In genomic region chr3:49351521-49352011, GRCh38 we compare ENCODE assay signal across 8 cellular contexts. TPM values are rescaled to one million over a fixed set of nuclear protein-coding genes. Genes with fewer than 3 reads are reported as not detected.
DNase-seq lines count a peak whose midpoint lies in the region; ATAC-seq and TF ChIP-seq lines count a peak whose summit lies in the region.
"Had no signal": no experiment of that assay in that cellular context is flagged by ENCODE, and none has a peak within 500 bp of the region (broad histone marks: within the 10 kb centered on the region; RNA-seq: fewer than 3 reads in every experiment).

No MANE protein-coding gene starts in this region.

- DNase-seq in IMR-90 (peak; percentile 94), iris pigment epithelial cell (ENCODE audit: low read depth) (peak; percentile 96), suprapubic skin (ENCODE audit: low spot score in 2 of 2) (no peak), NCI-H1417 treated with DMSO at 0.1 percent for 48 hours (lab: John Stamatoyannopoulos, UW) (no peak), activated gamma-delta T cell treated with Interleukin-2 at 50 U/mL for 16 hours (no peak), SHP77 (lab: John Stamatoyannopoulos, UW) (no peak)
- DNase-seq: NCI-H2107 had no signal

- no peaks in the 10 kb centered on the region for H3K9me3 Mint-ChIP-seq in activated T-helper 17 cell treated with anti-CD3 and anti-CD28 coated beads, Interleukin-2, amount 50 U/mL, for 72 hours

- H3K4me3 ChIP-seq in IMR-90 (ENCODE audit: insufficient read depth, low read depth, low read length) (no peak overlapping the region), suprapubic skin (no peak overlapping the region)

- dilution Hi-C loops in IMR-90 (cut with HindIII; ENCODE audit: low sequenced_read_pairs, unreplicated experiment) = no loop called here

- POLR2A ChIA-PET in IMR-90 (lab: Charles Lee; ENCODE audit: unreplicated experiment) = interaction anchor here (1.1 to 2.3 kb wide), 2 partner anchors 11 to 60 kb away, joined by 3 to 9 read pairs; partner anchors contain the start of genes RHOA, TCTA and USP4

- H3K56ac ChIP-seq in IMR-90 (ENCODE audit: extremely low read depth, insufficient read depth, low read length) = peak overlapping the region; percentile 44; the same call in 1 of the 2 replicates

- TF ChIP-seq CTCF in IMR-90 (conservative IDR thresholded peaks at IDR 0.05; ENCODE audit: low read depth, low read length) = no peak
- no peak for TF ChIP-seq CTCF in suprapubic skin (IDR thresholded peaks at IDR 0.05)

- TF ChIP-seq POLR2A in IMR-90 (IDR thresholded peaks at IDR 0.05; ENCODE audit: low read depth, low read length) = no peak
- TF ChIP-seq POLR2A in suprapubic skin (IDR thresholded peaks at IDR 0.05) = no peak

- peaks cover 11% of the 10 kb centered on the region for H3K36me3 ChIP-seq in IMR-90 (ENCODE audit: control insufficient read depth, insufficient read depth, low read length)
- no peaks in the 10 kb centered on the region for H3K36me3 ChIP-seq in suprapubic skin

- WGBS in IMR-90 (ENCODE audit: extremely low coverage in 2 of 2, insufficient read length in 1 of 2), 2 experiments = no CpG with 5 or more reads among the region's 1 CpG
- 9% methylated on average over 1 of the region's 1 CpG for WGBS in suprapubic skin

- peak overlapping the region; percentile 5; the same call in 1 of the 3 replicates for H2BK15ac ChIP-seq in IMR-90 (ENCODE audit: low read depth, low read length)

- peak overlapping the region; percentile 48 for H3K4me2 ChIP-seq in IMR-90 (ENCODE audit: low read depth, low read length)

- peak overlapping the region; percentile 11; the same call in 1 of the 2 replicates for H3K23ac ChIP-seq in IMR-90 (ENCODE audit: low read depth, low read length)

- no peak overlapping the region for H2AFZ ChIP-seq in IMR-90 (replicated peaks; ENCODE audit: low read length, poor library complexity)

- H3K18ac ChIP-seq in IMR-90 (ENCODE audit: low read depth, low read length) = peak overlapping the region; percentile 21

- peaks cover 15% of the 10 kb centered on the region; the same call in 1 of the 2 replicates for H4K20me1 ChIP-seq in IMR-90 (ENCODE audit: insufficient read depth, low read length)

- no peaks in the 10 kb centered on the region for H3K27me3 Mint-ChIP-seq in activated T-helper 17 cell treated with anti-CD3 and anti-CD28 coated beads, Interleukin-2, amount 50 U/mL, for 72 hours

- H3K4me1 ChIP-seq in IMR-90 (ENCODE audit: control insufficient read depth, insufficient read depth, low read length) (peaks cover 20% of the 10 kb centered on the region), suprapubic skin (peaks cover 41% of the 10 kb centered on the region)

- no TSS peak for BruUV-seq in IMR-90 (replicated peaks; lab: Mats Ljungman, UMichigan)

- intact Hi-C loops in IMR-90 (cut with micrococcal nuclease) = loop anchor here (1.0 kb wide), 1 partner anchor 28 kb away; no protein-coding TSS in a partner anchor

- no peaks in the 10 kb centered on the region for H3K9me3 ChIP-seq in IMR-90 (ENCODE audit: control insufficient read depth, insufficient read depth, low read length)
- H3K9me3 ChIP-seq in suprapubic skin = no peaks in the 10 kb centered on the region

- H4K5ac ChIP-seq in IMR-90 (ENCODE audit: low read depth, low read length) = peak overlapping the region; percentile 43

- peak overlapping the region; percentile 68 for H3K4ac ChIP-seq in IMR-90 (ENCODE audit: low read depth, low read length)

- peak; percentile 8; the same call in 1 of the 2 replicates for TF ChIP-seq RAD21 in IMR-90 (IDR thresholded peaks at IDR 0.05; ENCODE audit: low read length)

- peaks cover 9 to 46% of the 10 kb centered on the region in 2 experiments for H3K79me1 ChIP-seq in IMR-90 (ENCODE audit: low read depth in 1 of 2, low read length in 2 of 2)

- peak overlapping the region; percentile 62 for H2BK120ac ChIP-seq in IMR-90 (ENCODE audit: low read depth, low read length)

- peaks cover 22% of the 10 kb centered on the region for H3K4me1 Mint-ChIP-seq in activated T-helper 17 cell treated with anti-CD3 and anti-CD28 coated beads, Interleukin-2, amount 50 U/mL, for 72 hours

- H4K8ac ChIP-seq in IMR-90 (ENCODE audit: low read depth in 2 of 2, low read length in 2 of 2) = peak overlapping the region in 1 of 2 experiments; percentile 50; a peak in 3 of 4 replicates

- H3K27me3 ChIP-seq in IMR-90 (ENCODE audit: control insufficient read depth, insufficient read depth, low read length) (no peaks in the 10 kb centered on the region), suprapubic skin (no peaks in the 10 kb centered on the region)

- no peak for TF ChIP-seq EP300 in suprapubic skin (IDR thresholded peaks at IDR 0.05)

- H3K27ac Mint-ChIP-seq in activated T-helper 17 cell treated with anti-CD3 and anti-CD28 coated beads, Interleukin-2, amount 50 U/mL, for 72 hours = peak overlapping the region; percentile 77

- H2AK5ac ChIP-seq in IMR-90 (ENCODE audit: low read depth, low read length) = peak overlapping the region; percentile 18; the same call in 1 of the 2 replicates

- H3K9ac ChIP-seq in IMR-90 (ENCODE audit: low read depth, low read length) = no peak overlapping the region; the same call in 1 of the 2 replicates

- H4K91ac ChIP-seq in IMR-90 (ENCODE audit: insufficient read depth, low read depth, low read length) = peak overlapping the region; percentile 62

- H2BK20ac ChIP-seq in IMR-90 (ENCODE audit: low read depth, low read length) = peak overlapping the region; percentile 59; the same call in 1 of the 2 replicates

- in situ Hi-C loops in IMR-90 (cut with MboI; ENCODE audit: low sequenced_read_pairs) = loop anchor here (5.0 kb wide), 1 partner anchor 61 kb away; the partner anchor contains the start of genes RHOA and TCTA

- no peak overlapping the region for H2AK9ac ChIP-seq in IMR-90 (replicated peaks; ENCODE audit: low read depth, low read length, poor library complexity)

- H3K14ac ChIP-seq in IMR-90 (replicated peaks; ENCODE audit: low read depth, low read length) = peak overlapping the region; percentile 58; the same call in 1 of the 2 replicates

- ATAC-seq in IMR-90 (ENCODE audit: low read depth) = peak; percentile 88
- ATAC-seq in activated T-helper 17 cell treated with anti-CD3 and anti-CD28 coated beads, Interleukin-2, amount 50 U/mL, for 72 hours (replicated peaks) = peak; percentile 54

- H3K9me1 ChIP-seq in IMR-90 (ENCODE audit: insufficient read depth, low read length) = peaks cover 18% of the 10 kb centered on the region; the same call in 1 of the 2 replicates

- H3K4me3 Mint-ChIP-seq in activated T-helper 17 cell treated with anti-CD3 and anti-CD28 coated beads, Interleukin-2, amount 50 U/mL, for 72 hours = peak overlapping the region; percentile 50

- CTCF ChIA-PET in IMR-90 (lab: Yijun Ruan, JAX) = interaction anchor here (0.7 to 1.0 kb wide), 2 partner anchors 8 to 78 kb away, joined by 3 read pairs; partner anchors contain the start of gene NICN1

- H2BK5ac ChIP-seq in IMR-90 (ENCODE audit: low read depth, low read length, poor library complexity, severe bottlenecking) = peak overlapping the region; percentile 88

- peaks cover 22% of the 10 kb centered on the region for H3K36me3 Mint-ChIP-seq in activated T-helper 17 cell treated with anti-CD3 and anti-CD28 coated beads, Interleukin-2, amount 50 U/mL, for 72 hours (ENCODE audit: low read depth)

- H3K27ac ChIP-seq in IMR-90 (ENCODE audit: insufficient read depth, low read length) = peak overlapping the region; percentile 88
- H3K27ac ChIP-seq in suprapubic skin = peak overlapping the region; percentile 73

TF ChIP-seq in IMR-90, 13 proteins besides CTCF, POLR2A, EP300 and RAD21 (continues in another document):
- TF ChIP-seq CEBPB (IDR thresholded peaks at IDR 0.05; ENCODE audit: low read depth, low read length) = peak; percentile 77
- TF ChIP-seq BHLHE40 (IDR thresholded peaks at IDR 0.05; ENCODE audit: low read depth, low read length) = no peak; the same call in 1 of the 2 replicates
- TF ChIP-seq MXI1 (IDR thresholded peaks at IDR 0.05; ENCODE audit: borderline replicate concordance, low read depth, low read length) = peak; percentile 15; the same call in 1 of the 2 replicates
- TF ChIP-seq ELK1 (IDR thresholded peaks at IDR 0.05; ENCODE audit: borderline replicate concordance, low read depth, low read length) = no peak
- no peak for TF ChIP-seq RFX5 (IDR thresholded peaks at IDR 0.05; ENCODE audit: low read depth, low read length)
- TF ChIP-seq NFE2L2 (IDR thresholded peaks at IDR 0.05; ENCODE audit: low read depth, low read length) = no peak
- peak; percentile 69; the same call in 1 of the 2 replicates for TF ChIP-seq MAZ (IDR thresholded peaks at IDR 0.05; ENCODE audit: borderline replicate concordance, low read depth, low read length)
- TF ChIP-seq SMC3 (IDR thresholded peaks at IDR 0.05; ENCODE audit: low read depth, low read length) = no peak
- peak; percentile 77 for TF ChIP-seq FOS (IDR thresholded peaks at IDR 0.05; ENCODE audit: low read depth, low read length)
- no peak for TF ChIP-seq RCOR1 (IDR thresholded peaks at IDR 0.05; ENCODE audit: insufficient replicate concordance, low read length)
- TF ChIP-seq CHD1 (IDR thresholded peaks at IDR 0.05; ENCODE audit: low read depth, low read length) = no peak

RNA-seq across cellular contexts. Expression of gene GPX1, which starts 6.6 kb away (rescaled TPM):
- total RNA-seq in IMR-90 (2012; rRNA removed) = 126 and 128 TPM in 2 replicates
- 680 and 1,004 TPM in 2 replicates for polyA plus RNA-seq in IMR-90 (2012; rRNA removed)
- 950 and 1,047 TPM in 2 replicates for polyA plus RNA-seq in IMR-90 (2012; cell fraction: cytosol; rRNA removed)
- 169 and 330 TPM in 2 replicates for polyA plus RNA-seq in IMR-90 (2012; cell fraction: nucleus; rRNA removed; ENCODE audit: low replicate concordance)
- total RNA-seq in activated T-helper 17 cell treated with anti-CD3 and anti-CD28 coated beads, Interleukin-2, amount 50 U/mL, for 72 hours = 100 to 1,000 TPM; 133 to 221 TPM
- 100 to 1,000 TPM; 115 to 130 (median 122) TPM for total RNA-seq in suprapubic skin

RNA-seq across cellular contexts. Expression of gene USP4, which starts 11.7 kb away (rescaled TPM):
- total RNA-seq in IMR-90 (2012; rRNA removed) (28.6 and 29.9 TPM in 2 replicates), suprapubic skin (10 to 100 TPM; 29.1 to 76.8 (median 35.5) TPM)
- polyA plus RNA-seq in IMR-90 (2012; rRNA removed) = 36.1 and 42.3 TPM in 2 replicates
- 14.9 and 18.2 TPM in 2 replicates for polyA plus RNA-seq in IMR-90 (2012; cell fraction: cytosol; rRNA removed)
- polyA plus RNA-seq in IMR-90 (2012; cell fraction: nucleus; rRNA removed; ENCODE audit: low replicate concordance) = 35.6 and 104 TPM in 2 replicates
- total RNA-seq in activated T-helper 17 cell treated with anti-CD3 and anti-CD28 coated beads, Interleukin-2, amount 50 U/mL, for 72 hours = 10 to 100 TPM; 69.1 to 69.2 TPM

Comparison
In these comparisons a context has a peak if more than half of its experiments do, and no peak if none do; other contexts are left out.
1. DNase-seq: peak in IMR-90 (single experiment) and iris pigment epithelial cell (single experiment); none in suprapubic skin (0 of 2), NCI-H1417 treated with DMSO at 0.1 percent for 48 hours (single experiment), activated gamma-delta T cell treated with Interleukin-2 at 50 U/mL for 16 hours (single experiment) and SHP77 (0 of 2).